Comparison of ENCODE assay signal across 18 cellular contexts in genomic region chr5:35476046-35476445, GRCh38.
"Had no signal": no experiment of that assay in that cellular context is flagged by ENCODE, and none has a peak within 500 bp of the region (broad histone marks: within the 10 kb centered on the region; RNA-seq: fewer than 3 reads in every experiment).

No MANE protein-coding gene starts in this region.

- DNase-seq: activated CD4-positive, alpha-beta memory T cell treated with anti-CD3 and anti-CD28 coated beads for 36 hours; activated CD4-positive, CD25-positive, alpha-beta regulatory T cell treated with anti-CD3 and anti-CD28 coated beads, Interleukin-2, amount 50 U/mL, for 72 hours; activated effector memory CD4-positive, alpha-beta T cell treated with Interleukin-2 at 50 U/mL for 16 hours; activated naive CD4-positive, alpha-beta T cell treated with anti-CD3 and anti-CD28 coated beads, Interleukin-2, amount 50 U/mL, for 16 hours; activated T-cell treated with anti-CD3 and anti-CD28 coated beads, Interleukin-2, amount 50 U/mL, for 24 hours; erythroblast; left colon; lower lobe of right lung; nephron progenitor cell; psoas muscle; right lobe of liver; spleen; stimulated activated CD4-positive, alpha-beta T cell treated with anti-CD3 and anti-CD28 coated beads, Interleukin-1b, Interleukin-23, amount 100 ng/mL, for 48 hours; stimulated activated naive CD8-positive, alpha-beta T cell treated with anti-CD3 and anti-CD28 coated beads, Interleukin-15, amount 100 ng/mL, for 72 hours; upper lobe of left lung had no signal

- H3K27me3 Mint-ChIP-seq: stimulated activated naive CD8-positive, alpha-beta T cell treated with anti-CD3 and anti-CD28 coated beads, Interleukin-15, amount 100 ng/mL, for 72 hours had no signal

- H3K9me3 ChIP-seq: lower lobe of right lung, psoas muscle, right lobe of liver, spleen, upper lobe of left lung had no signal

- H3K36me3 ChIP-seq: cardiac muscle cell, lower lobe of right lung, right lobe of liver, spleen, upper lobe of left lung had no signal

- H3K27me3 ChIP-seq: cardiac muscle cell, right lobe of liver, spleen, upper lobe of left lung had no signal

- H3K27ac ChIP-seq: cardiac muscle cell, lower lobe of right lung, psoas muscle, right lobe of liver, spleen, upper lobe of left lung had no signal

- H3K4me1 ChIP-seq: psoas muscle had no signal

- H3K9me3 Mint-ChIP-seq: activated CD4-positive, alpha-beta memory T cell treated with anti-CD3 and anti-CD28 coated beads for 36 hours; mesothelial cell of epicardium; nephron progenitor cell had no signal

- H3K36me3 Mint-ChIP-seq: activated CD4-positive, alpha-beta memory T cell treated with anti-CD3 and anti-CD28 coated beads for 36 hours; mesothelial cell of epicardium had no signal

- H3K4me1 Mint-ChIP-seq: nephron progenitor cell had no signal

- H3K4me3 ChIP-seq: cardiac muscle cell, lower lobe of right lung, psoas muscle, right lobe of liver, spleen, upper lobe of left lung had no signal

- ATAC-seq: left colon; lower lobe of right lung; psoas muscle; right lobe of liver; stimulated activated naive CD8-positive, alpha-beta T cell treated with anti-CD3 and anti-CD28 coated beads, Interleukin-15, amount 100 ng/mL, for 72 hours had no signal

- H3K4me3 Mint-ChIP-seq: activated CD4-positive, alpha-beta memory T cell treated with anti-CD3 and anti-CD28 coated beads for 36 hours; activated T-cell treated with anti-CD3 and anti-CD28 coated beads, Interleukin-2, amount 50 U/mL, for 24 hours; mesothelial cell of epicardium; nephron progenitor cell; stimulated activated naive CD8-positive, alpha-beta T cell treated with anti-CD3 and anti-CD28 coated beads, Interleukin-15, amount 100 ng/mL, for 72 hours; T-helper 2 cell treated with Interferon-gamma antibody and Interleukin-4, amounts not matched to agents 5 μg/mL and 100 μg/mL, for 36 hours had no signal

- H3K27ac Mint-ChIP-seq: activated CD4-positive, alpha-beta memory T cell treated with anti-CD3 and anti-CD28 coated beads for 36 hours; activated T-cell treated with anti-CD3 and anti-CD28 coated beads, Interleukin-2, amount 50 U/mL, for 24 hours; mesothelial cell of epicardium; nephron progenitor cell; stimulated activated naive CD8-positive, alpha-beta T cell treated with anti-CD3 and anti-CD28 coated beads, Interleukin-15, amount 100 ng/mL, for 72 hours; T-helper 2 cell treated with Interferon-gamma antibody and Interleukin-4, amounts not matched to agents 5 μg/mL and 100 μg/mL, for 36 hours had no signal
